ENCODE assay signal across 15 cellular contexts in the genomic region with DNA sequence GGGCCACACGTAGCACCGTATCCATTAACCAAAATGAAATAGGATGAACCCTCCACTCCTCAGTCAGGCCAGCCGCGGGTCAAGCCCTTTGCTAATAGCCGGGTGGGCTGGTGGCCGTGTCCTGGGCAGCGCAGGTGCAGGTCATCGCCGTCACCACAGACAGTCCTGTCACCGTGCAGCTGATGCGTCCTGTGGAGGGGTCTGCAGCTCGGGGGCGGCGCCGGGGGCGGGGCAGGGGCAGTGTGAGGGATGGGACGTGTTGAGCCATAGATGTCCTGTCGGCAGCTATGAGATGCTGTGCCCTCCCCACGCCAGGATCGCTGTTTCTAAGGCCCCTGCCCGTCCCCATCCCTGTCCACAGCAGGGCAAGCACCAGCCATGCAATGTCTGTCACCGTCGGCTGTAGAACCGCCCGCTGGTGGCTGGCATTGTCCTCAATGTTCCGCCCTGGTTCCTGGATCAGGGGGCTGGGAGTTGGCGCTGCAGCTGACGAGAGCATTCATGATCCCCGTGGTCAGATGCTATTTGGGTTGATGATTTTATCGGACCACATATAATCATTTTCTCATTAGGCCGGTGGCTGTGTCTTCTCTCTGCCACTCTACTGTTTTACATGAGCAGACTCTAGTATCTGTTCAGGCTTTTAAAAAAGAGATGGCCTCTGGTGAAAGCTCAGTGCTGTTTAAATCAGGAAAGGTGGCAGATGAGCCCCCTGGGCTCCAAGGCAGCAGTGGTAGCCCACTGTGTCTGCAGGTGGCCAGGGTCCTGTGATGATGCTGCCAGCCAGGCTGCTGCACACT.
DNase-seq lines count a peak whose midpoint lies in the region; ATAC-seq and TF ChIP-seq lines count a peak whose summit lies in the region.
"Had no signal": no experiment of that assay in that cellular context is flagged by ENCODE, and none has a peak within 500 bp of the region (broad histone marks: within the 10 kb centered on the region; RNA-seq: fewer than 3 reads in every experiment).

No MANE protein-coding gene starts in this region.

- peaks cover 15 to 18% of the 10 kb centered on the region in 2 experiments for H3K9me3 Mint-ChIP-seq in H9
- H3K9me3 Mint-ChIP-seq in naive thymus-derived CD4-positive, alpha-beta T cell, result peaks cover 0 to 33% (median 14%) of the 10 kb centered on the region in 11 donors

- peak in 1 of 2 donors; percentile 15 for TF ChIP-seq POLR2A in gastrocnemius medialis (IDR thresholded peaks at IDR 0.05)

- peaks cover 12 to 32% of the 10 kb centered on the region in 2 experiments for H3K4me1 Mint-ChIP-seq in H9
- peaks cover 0 to 4% (median 0%) of the 10 kb centered on the region in 7 donors for H3K4me1 Mint-ChIP-seq in naive thymus-derived CD4-positive, alpha-beta T cell

- H3K56ac ChIP-seq in H9 (ENCODE audit: insufficient read length, low read depth, low read length), result no peak overlapping the region

- no peak overlapping the region for H4K91ac ChIP-seq in H9 (ENCODE audit: insufficient read length, low read depth, low read length)

- no peak overlapping the region for H4K5ac ChIP-seq in H9 (ENCODE audit: insufficient read length, low read depth, low read length)

- intact Hi-C loops in gastrocnemius medialis (cut with DNase I; ENCODE audit: low total_unique reads), result no loop called here
- intact Hi-C loops in naive thymus-derived CD4-positive, alpha-beta T cell (cut with micrococcal nuclease), result no loop called here

- H3K36me3 ChIP-seq in SK-N-MC (ENCODE audit: insufficient read depth, low read length), result peaks cover 16% of the 10 kb centered on the region
- peaks cover 0 to 7% of the 10 kb centered on the region in 2 donors for H3K36me3 ChIP-seq in gastrocnemius medialis
- H3K36me3 ChIP-seq in naive thymus-derived CD4-positive, alpha-beta T cell (ENCODE audit: control insufficient read depth in 2 of 3, insufficient read depth in 3 of 3, low read length in 3 of 3), result peaks cover 0 to 25% (median 4%) of the 10 kb centered on the region in 3 experiments
- H3K36me3 ChIP-seq: HAP-1 had no signal

- peak overlapping the region; percentile 26; the same call in 1 of the 2 replicates for H3K14ac ChIP-seq in H9 (ENCODE audit: insufficient read depth, low read length)

- no peak for DNase-seq in H9
- no peak for DNase-seq in SK-N-MC (ENCODE audit: low read depth, low spot score)
- DNase-seq in left kidney (ENCODE audit: low read depth, low spot score), result peak; percentile 44
- no peak for DNase-seq in gastrocnemius medialis
- no peak for DNase-seq in activated CD4-positive, alpha-beta T cell treated with anti-CD3 and anti-CD28 coated beads, Interleukin-2, amount 50 U/mL, for 48 hours
- no peak for DNase-seq in activated CD4-positive, CD25-positive, alpha-beta regulatory T cell (lab: John Stamatoyannopoulos, UW)
- no peak for DNase-seq in naive thymus-derived CD4-positive, alpha-beta T cell
- DNase-seq: Calu3; CD4-positive, alpha-beta T cell; NCI-H1417 treated with DMSO at 0.1 percent for 48 hours; NCI-H2029; NCI-H510A treated with DMSO at 0.1 percent for 48 hours had no signal

- no peak overlapping the region for H4K8ac ChIP-seq in H9 (replicated peaks; ENCODE audit: insufficient read length, low read depth, low read length)

- CTCF ChIA-PET in naive thymus-derived CD4-positive, alpha-beta T cell (lab: Charles Lee), result no interaction called here

- POLR2A ChIA-PET in naive thymus-derived CD4-positive, alpha-beta T cell (lab: Charles Lee), result interaction anchor here (0.6 to 1.1 kb wide), 2 partner anchors 110 to 126 kb away, joined by 3 read pairs; partner anchors contain the start of gene KDM4B

- no peaks in the 10 kb centered on the region for H3K79me2 ChIP-seq in H9 (ENCODE audit: insufficient read depth, low read length)

- H3T11ph ChIP-seq in H9 (ENCODE audit: low read length), result no peak overlapping the region

- no CpG with 5 or more reads among the region's 31 CpGs for WGBS in H9 (ENCODE audit: extremely low coverage, insufficient read length, low lambda C conversion rate)

- H2BK5ac ChIP-seq in H9 (ENCODE audit: insufficient read length, low read length), result no peak overlapping the region

- H2BK20ac ChIP-seq in H9 (ENCODE audit: low read depth, low read length, poor library complexity, severe bottlenecking), result no peak overlapping the region

- no peak overlapping the region for H2BK12ac ChIP-seq in H9 (ENCODE audit: insufficient read length, low read depth, low read length)

- no peak overlapping the region for H3K4me3 ChIP-seq in SK-N-MC
- H3K4me3 ChIP-seq in gastrocnemius medialis, result no peak overlapping the region
- no peak overlapping the region for H3K4me3 ChIP-seq in naive thymus-derived CD4-positive, alpha-beta T cell (ENCODE audit: low read length)
- H3K4me3 ChIP-seq: HAP-1 had no signal

- H3K9ac ChIP-seq in H9 (ENCODE audit: extremely low read depth, insufficient read length, low read length), result no peak overlapping the region
- H3K9ac ChIP-seq in SK-N-MC (ENCODE audit: insufficient read length), result no peak overlapping the region

- H2BK120ac ChIP-seq in H9 (ENCODE audit: low read depth, low read length, poor library complexity, severe bottlenecking), result no peak overlapping the region

- H3K27ac Mint-ChIP-seq in H9, result peak overlapping the region in 1 of 3 experiments; percentile 49; a peak in 1 of 7 replicates
- no peak overlapping the region for H3K27ac Mint-ChIP-seq in naive thymus-derived CD4-positive, alpha-beta T cell
- H3K27ac Mint-ChIP-seq: CD4-positive, alpha-beta T cell had no signal

- TF ChIP-seq CTCF in H9 (conservative IDR thresholded peaks at IDR 0.05) (no peak), gastrocnemius medialis (IDR thresholded peaks at IDR 0.05 in 4 of 5, conservative IDR thresholded peaks at IDR 0.05 in 1 of 5) (no peak)

- H3K4me2 ChIP-seq in H9 (ENCODE audit: insufficient read depth, insufficient read length, low read length), result no peak overlapping the region

- H3K9me3 ChIP-seq in H9 (ENCODE audit: control insufficient read depth, low read depth, low read length) (peaks cover 8% of the 10 kb centered on the region), SK-N-MC (ENCODE audit: low read depth, low read length) (peaks cover 6% of the 10 kb centered on the region; the same call in 1 of the 2 replicates), gastrocnemius medialis (peaks cover 0 to 4% (median 3%) of the 10 kb centered on the region in 3 donors)
- H3K9me3 ChIP-seq in naive thymus-derived CD4-positive, alpha-beta T cell (ENCODE audit: control insufficient read depth in 2 of 3, low read length in 3 of 3), result peaks cover 0 to 18% (median 5%) of the 10 kb centered on the region in 3 experiments

- H3K4ac ChIP-seq in H9 (ENCODE audit: low read depth, low read length), result no peak overlapping the region

- no peaks in the 10 kb centered on the region for H3K27me3 Mint-ChIP-seq in H9 (ENCODE audit: low read depth)
- no peaks in the 10 kb centered on the region for H3K27me3 Mint-ChIP-seq in naive thymus-derived CD4-positive, alpha-beta T cell
- H3K27me3 Mint-ChIP-seq: B cell; CD4-positive, alpha-beta T cell had no signal

- H3K18ac ChIP-seq in H9 (ENCODE audit: insufficient read length, low read depth, low read length), result no peak overlapping the region

- no peak overlapping the region for H3K4me3 Mint-ChIP-seq in H9
- no peak overlapping the region for H3K4me3 Mint-ChIP-seq in naive thymus-derived CD4-positive, alpha-beta T cell
- H3K4me3 Mint-ChIP-seq: B cell; CD4-positive, alpha-beta T cell had no signal

- no peak overlapping the region for H2AFZ ChIP-seq in H9 (ENCODE audit: low read length)

- no peak overlapping the region for H2BK15ac ChIP-seq in H9 (ENCODE audit: low read depth, low read length)

- H3K27me3 ChIP-seq in H9 (ENCODE audit: insufficient read depth, low read length) (no peaks in the 10 kb centered on the region), gastrocnemius medialis (no peaks in the 10 kb centered on the region)
- no peaks in the 10 kb centered on the region for H3K27me3 ChIP-seq in naive thymus-derived CD4-positive, alpha-beta T cell (ENCODE audit: control insufficient read depth in 2 of 2, insufficient read depth in 2 of 2, low read length in 2 of 2)

- ATAC-seq in gastrocnemius medialis, result no peak
- ATAC-seq in naive thymus-derived CD4-positive, alpha-beta T cell, result no peak

- H3K79me1 ChIP-seq in H9 (ENCODE audit: insufficient read depth, low read depth, low read length, poor library complexity, severe bottlenecking), result no peaks in the 10 kb centered on the region

- H3K36me3 Mint-ChIP-seq in H9 (ENCODE audit: insufficient read depth in 1 of 3, low read depth in 3 of 3), result peaks cover 29 to 35% (median 33%) of the 10 kb centered on the region in 3 experiments
- H3K36me3 Mint-ChIP-seq in naive thymus-derived CD4-positive, alpha-beta T cell, result peaks cover 0 to 47% (median 33%) of the 10 kb centered on the region in 5 donors

- in situ Hi-C loops in gastrocnemius medialis (cut with MboI; ENCODE audit: low sequenced_read_pairs in 4 of 4), result no loop called here

- H3K27ac ChIP-seq in H9 (ENCODE audit: insufficient read length, low read depth, low read length) (no peak overlapping the region), SK-N-MC (peak overlapping the region; percentile 98), gastrocnemius medialis (peak overlapping the region; percentile 7 to 72 (median 44))
- H3K27ac ChIP-seq in naive thymus-derived CD4-positive, alpha-beta T cell (ENCODE audit: low read depth, low read length), result no peak overlapping the region
- H3K27ac ChIP-seq: HL-60 had no signal

- H2AK5ac ChIP-seq in H9 (ENCODE audit: insufficient read length, low read length), result no peak overlapping the region

- no peak overlapping the region for H3K23ac ChIP-seq in H9 (ENCODE audit: insufficient read length, low read depth, low read length)

- H3K4me1 ChIP-seq in H9 (ENCODE audit: insufficient read depth, low read length) (no peaks in the 10 kb centered on the region), gastrocnemius medialis (peaks cover 36 to 37% of the 10 kb centered on the region in 2 donors)
- H3K4me1 ChIP-seq in naive thymus-derived CD4-positive, alpha-beta T cell (ENCODE audit: control insufficient read depth in 2 of 2, insufficient read depth in 2 of 2, low read length in 2 of 2), result no peaks in the 10 kb centered on the region
- H3K4me1 ChIP-seq: HAP-1 had no signal

- H3K23me2 ChIP-seq in H9 (ENCODE audit: insufficient read length, low read depth, low read length, poor library complexity, severe bottlenecking), result no peaks in the 10 kb centered on the region

- no peaks in the 10 kb centered on the region for H4K20me1 ChIP-seq in H9 (ENCODE audit: control insufficient read depth, insufficient read depth, insufficient read length)

Comparison
In these comparisons a context has a peak if more than half of its experiments do, and no peak if none do; other contexts are left out.
1. H3K27ac ChIP-seq: peak in SK-N-MC (single experiment) and gastrocnemius medialis (4 of 4); none in H9 (single experiment) and naive thymus-derived CD4-positive, alpha-beta T cell (single experiment).